Comparison of ENCODE assay signal across 1 cellular context in genomic region chr6:87583822-87584221, GRCh38.
TF ChIP-seq lines count a peak whose summit lies in the region.

No MANE protein-coding gene starts in this region.

TF ChIP-seq in HepG2, 621 proteins besides CTCF, POLR2A, EP300 and RAD21 (continued from another document and continues in another):
- TF ChIP-seq ETS1 (CRISPR knock-in tag; IDR thresholded peaks at IDR 0.05) (no peak), ZNF251 (CRISPR knock-in tag; IDR thresholded peaks at IDR 0.05) (no peak), RARA (CRISPR knock-in tag; IDR thresholded peaks at IDR 0.05) (peak; percentile 61; the same call in 1 of the 2 replicates), RERE (CRISPR knock-in tag; IDR thresholded peaks at IDR 0.05; ENCODE audit: low read depth) (peak; percentile 43; the same call in 1 of the 2 replicates), ZNF616 (CRISPR knock-in tag; IDR thresholded peaks at IDR 0.05; ENCODE audit: low read depth) (no peak), ZBTB14 (CRISPR knock-in tag; IDR thresholded peaks at IDR 0.05) (no peak), RCOR2 (CRISPR knock-in tag; IDR thresholded peaks at IDR 0.05) (peak; percentile 90), HHEX (CRISPR knock-in tag; IDR thresholded peaks at IDR 0.05) (no peak), ELF1 (CRISPR knock-in tag; IDR thresholded peaks at IDR 0.05) (no peak), ZBTB21 (CRISPR knock-in tag; IDR thresholded peaks at IDR 0.05) (no peak), SKI (IDR thresholded peaks at IDR 0.05; ENCODE audit: partially characterized antibody) (no peak), ZNF407 (CRISPR knock-in tag; IDR thresholded peaks at IDR 0.05; ENCODE audit: not compliant biosample characterization) (no peak), SSRP1 (CRISPR knock-in tag; IDR thresholded peaks at IDR 0.05) (no peak), TFDP1 (CRISPR knock-in tag; IDR thresholded peaks at IDR 0.05; ENCODE audit: borderline replicate concordance) (peak; percentile 14; the same call in 1 of the 2 replicates), FOXK2 (IDR thresholded peaks at IDR 0.05) (peak; percentile 70; the same call in 1 of the 2 replicates), ZNF776 (CRISPR knock-in tag; IDR thresholded peaks at IDR 0.05) (no peak), ZNF12 (CRISPR knock-in tag; IDR thresholded peaks at IDR 0.05) (no peak), ZNF18 (CRISPR knock-in tag; IDR thresholded peaks at IDR 0.05; ENCODE audit: insufficient replicate concordance) (no peak), FOXA1 (IDR thresholded peaks at IDR 0.05) (no peak), FOXA1 (CRISPR knock-in tag; IDR thresholded peaks at IDR 0.05) (peak; percentile 96), ZNF772 (CRISPR knock-in tag; IDR thresholded peaks at IDR 0.05) (no peak), ZBTB3 (CRISPR knock-in tag; IDR thresholded peaks at IDR 0.05; ENCODE audit: borderline replicate concordance, low read depth) (no peak), KLF11 (CRISPR knock-in tag; IDR thresholded peaks at IDR 0.05) (no peak), GABPB1 (CRISPR knock-in tag; IDR thresholded peaks at IDR 0.05) (no peak), ZNF235 (CRISPR knock-in tag; IDR thresholded peaks at IDR 0.05; ENCODE audit: borderline replicate concordance) (no peak), GMEB1 (CRISPR knock-in tag; IDR thresholded peaks at IDR 0.05; ENCODE audit: borderline replicate concordance) (no peak), SRSF4 (IDR thresholded peaks at IDR 0.05; ENCODE audit: low read depth, low read length, poor library complexity, severe bottlenecking) (no peak), ZFP36L2 (CRISPR knock-in tag; IDR thresholded peaks at IDR 0.05) (no peak), GLMP (CRISPR knock-in tag; IDR thresholded peaks at IDR 0.05; ENCODE audit: borderline replicate concordance) (no peak), CCDC6 (CRISPR knock-in tag; IDR thresholded peaks at IDR 0.05) (no peak), MED13 (CRISPR knock-in tag; IDR thresholded peaks at IDR 0.05) (peak; percentile 80; the same call in 1 of the 2 replicates), ZNF543 (CRISPR knock-in tag; IDR thresholded peaks at IDR 0.05) (no peak), ZNF839 (CRISPR knock-in tag; IDR thresholded peaks at IDR 0.05; ENCODE audit: borderline replicate concordance) (no peak), ATF3 (CRISPR knock-in tag; IDR thresholded peaks at IDR 0.05) (peak; percentile 62; the same call in 1 of the 2 replicates)
